ENCODE assay signal across 15 cellular contexts in genomic region chr12:56947633-56948535, GRCh38. TPM values are rescaled to one million over a fixed set of nuclear protein-coding genes. Genes with fewer than 3 reads are reported as not detected.
DNase-seq lines count a peak whose midpoint lies in the region; ATAC-seq and TF ChIP-seq lines count a peak whose summit lies in the region.
"Had no signal": no experiment of that assay in that cellular context is flagged by ENCODE, and none has a peak within 500 bp of the region (broad histone marks: within the 10 kb centered on the region; RNA-seq: fewer than 3 reads in every experiment).

No MANE protein-coding gene starts in this region.

- no peaks in the 10 kb centered on the region for H3K36me3 ChIP-seq in RWPE2 (ENCODE audit: low read depth)

- H3K27me3 ChIP-seq in RWPE2 (ENCODE audit: insufficient read depth, poor library complexity, severe bottlenecking), result no peaks in the 10 kb centered on the region
- H3K27me3 ChIP-seq in foreskin keratinocyte, result peaks cover 7% of the 10 kb centered on the region

- H3K4me3 ChIP-seq in RWPE2 (ENCODE audit: severe bottlenecking), result no peak overlapping the region

- DNase-seq in EH (ENCODE audit: low read depth) (peak; percentile 19), HT-29 (ENCODE audit: low spot score) (peak; percentile 63), RWPE2 (ENCODE audit: low spot score) (no peak), foreskin keratinocyte (no peak), RPMI8226 (no peak), cerebellar cortex (ENCODE audit: low spot score) (no peak)
- no peak for DNase-seq in activated effector memory CD4-positive, alpha-beta T cell treated with anti-CD3 and anti-CD28 coated beads, Interleukin-2, amount 50 U/mL, for 16 hours
- DNase-seq: activated CD4-positive, CD25-positive, alpha-beta regulatory T cell; NCI-H2029; stimulated activated naive CD8-positive, alpha-beta T cell treated with anti-CD3 and anti-CD28 coated beads, Interleukin-15, Interleukin-2, amounts not matched to agents 100 U/mL and 50 U/mL, for 24 hours had no signal

- H3K27ac ChIP-seq in RWPE2 (ENCODE audit: poor library complexity, severe bottlenecking) (no peak overlapping the region), foreskin keratinocyte (no peak overlapping the region)

- peak; percentile 27 for TF ChIP-seq CTCF in RWPE2 (IDR thresholded peaks at IDR 0.05; ENCODE audit: poor library complexity, severe bottlenecking)
- peak; percentile 53 for TF ChIP-seq CTCF in foreskin keratinocyte (conservative IDR thresholded peaks at IDR 0.05)

- H3K4me1 ChIP-seq in RWPE2 (ENCODE audit: insufficient read depth, poor library complexity, severe bottlenecking) (no peaks in the 10 kb centered on the region), foreskin keratinocyte (no peaks in the 10 kb centered on the region)

- no peaks in the 10 kb centered on the region for H3K9me3 ChIP-seq in RWPE2 (ENCODE audit: severe bottlenecking)

- ATAC-seq in RWPE2 (ENCODE audit: low read depth), result no peak; the same call in 2 of the 3 replicates
- no peak for ATAC-seq in foreskin keratinocyte
- no peak for ATAC-seq in GM18861 (IDR thresholded peaks at IDR 0.05; ENCODE audit: unreplicated experiment)
- ATAC-seq: CD8-positive, alpha-beta T cell; stimulated activated naive CD8-positive, alpha-beta T cell treated with anti-CD3 and anti-CD28 coated beads, Interleukin-15, Interleukin-2, amounts not matched to agents 100 U/mL and 50 U/mL, for 24 hours had no signal

RNA-seq across cellular contexts. Expression of gene RDH16, which starts 9.5 kb away (rescaled TPM):
- total RNA-seq in HT-29 (2014; rRNA removed; shearing (Covaris generic)), result not detected in 2 replicates
- 0.07 TPM in 2 replicates for total RNA-seq in foreskin keratinocyte
- 0.04 TPM in 1 of 2 replicates, not detected in the other for polyA plus RNA-seq in foreskin keratinocyte
- polyA plus RNA-seq: fibroblast of lung had no signal

RNA-seq across cellular contexts. Expression of gene SDR9C7, which starts 13.7 kb away (rescaled TPM):
- not detected in 2 replicates for total RNA-seq in HT-29 (2014; rRNA removed; shearing (Covaris generic))
- total RNA-seq in foreskin keratinocyte, result 0.07 and 0.24 TPM in 2 replicates
- polyA plus RNA-seq in foreskin keratinocyte, result 0.09 TPM in 1 of 2 replicates, not detected in the other
- total RNA-seq: CD8-positive, alpha-beta T cell; fibroblast of lung; mononuclear cell; omental fat pad had no signal
- polyA plus RNA-seq: fibroblast of lung had no signal

RNA-seq across cellular contexts. Expression of gene ZBTB39, which starts 58.5 kb away (rescaled TPM):
- total RNA-seq in HT-29 (2014; rRNA removed; shearing (Covaris generic)), result 3.2 and 3.4 TPM in 2 replicates
- total RNA-seq in foreskin keratinocyte, result 6.4 and 6.5 TPM in 2 replicates
- 1.4 and 1.6 TPM in 2 replicates for polyA plus RNA-seq in foreskin keratinocyte

Comparison
In these comparisons a context has a peak if more than half of its experiments do, and no peak if none do; other contexts are left out.
1. DNase-seq: peak in EH (single experiment) and HT-29 (single experiment); none in RWPE2 (single experiment), foreskin keratinocyte (0 of 2), activated effector memory CD4-positive, alpha-beta T cell treated with anti-CD3 and anti-CD28 coated beads, Interleukin-2, amount 50 U/mL, for 16 hours (single experiment), RPMI8226 (single experiment) and cerebellar cortex (single experiment).